ENCODE assay signal across 1 cellular context in the genomic region with DNA sequence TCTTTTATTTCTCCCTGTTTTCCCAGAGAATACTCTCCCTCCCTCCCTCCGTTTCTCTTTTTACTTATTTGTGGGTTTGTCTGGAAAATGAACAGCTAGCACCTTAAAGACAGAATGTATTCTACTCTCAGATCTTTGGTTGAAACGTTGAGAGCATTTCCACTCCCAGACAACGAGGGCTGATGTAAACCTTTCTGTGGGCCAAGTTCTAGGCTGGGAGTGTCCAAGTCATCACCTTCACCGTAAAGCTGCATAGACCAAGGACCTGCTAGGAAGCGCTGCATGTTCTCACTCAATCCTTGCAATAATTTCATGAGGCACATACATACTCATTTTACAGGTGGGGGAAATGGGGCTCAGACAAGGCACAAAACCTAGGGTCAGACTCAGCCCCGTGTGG.
TF ChIP-seq lines count a peak whose summit lies in the region.

No MANE protein-coding gene starts in this region.

TF ChIP-seq in GM12878, 131 proteins besides CTCF, POLR2A, EP300 and RAD21:
- no peak for TF ChIP-seq ZNF687 (IDR thresholded peaks at IDR 0.05)
- TF ChIP-seq POLR2AphosphoS5 (IDR thresholded peaks at IDR 0.05; ENCODE audit: low read length), result 0 out of 2 replicates have a peak, but pooled peaks have one; percentile 38
- TF ChIP-seq TAF1 (IDR thresholded peaks at IDR 0.05; ENCODE audit: borderline replicate concordance, low read depth, low read length), result no peak
- peak in 1 of 2 experiments; percentile 9; a peak in 2 of 4 replicates for TF ChIP-seq IKZF2 (IDR thresholded peaks at IDR 0.05)
- TF ChIP-seq, protein P1, sequence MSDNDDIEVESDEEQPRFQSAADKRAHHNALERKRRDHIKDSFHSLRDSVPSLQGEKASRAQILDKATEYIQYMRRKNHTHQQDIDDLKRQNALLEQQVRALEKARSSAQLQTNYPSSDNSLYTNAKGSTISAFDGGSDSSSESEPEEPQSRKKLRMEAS (IDR thresholded peaks at IDR 0.05; ENCODE audit: low read depth, low read length), result no peak
